23 cellular contexts compared by ENCODE assay signal in the genomic region with DNA sequence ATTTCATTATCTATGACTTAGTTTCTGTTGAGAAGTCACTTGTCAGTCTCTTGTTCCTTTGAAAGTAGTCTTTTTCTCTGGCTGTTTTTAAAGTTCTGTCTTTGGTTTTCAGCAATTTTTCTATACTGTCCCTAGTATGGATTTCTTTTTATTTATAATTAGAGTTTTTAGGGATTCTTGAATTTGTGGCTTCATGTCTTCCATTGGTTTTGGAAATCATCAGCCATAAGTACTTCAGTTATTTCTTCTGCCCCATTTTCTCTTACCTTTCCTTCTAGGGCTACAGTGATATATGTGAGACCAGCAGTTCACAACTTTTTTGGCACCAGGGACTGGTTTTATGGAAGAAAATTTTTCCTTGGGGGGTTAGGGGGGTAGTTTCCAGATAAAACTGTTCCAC.
"Had no signal": no experiment of that assay in that cellular context is flagged by ENCODE, and none has a peak within 500 bp of the region (broad histone marks: within the 10 kb centered on the region; RNA-seq: fewer than 3 reads in every experiment).

No MANE protein-coding gene starts in this region.

- H3K4me1 ChIP-seq: gastrocnemius medialis had no signal

- H3K27me3 ChIP-seq: dorsolateral prefrontal cortex, esophagus squamous epithelium, gastrocnemius medialis had no signal

- ATAC-seq: esophagus mucosa, gastrocnemius medialis, heart right ventricle, left cardiac atrium, left lung, left ventricle myocardium superior, lower lobe of right lung, mucosa of descending colon had no signal

- DNase-seq: dermis blood vessel endothelial cell; dorsolateral prefrontal cortex; effector CD4-positive, alpha-beta T cell; effector memory CD4-positive, alpha-beta T cell; esophagus squamous epithelium; foreskin fibroblast; foreskin melanocyte; gastrocnemius medialis; glutamatergic neuron; head of caudate nucleus; heart right ventricle; hippocampal formation; left cardiac atrium; left lung; left ventricle myocardium superior; lower lobe of right lung; mesenchymal stem cell; mucosa of descending colon; naive B cell had no signal

- H3K27ac ChIP-seq: coronary artery, dorsolateral prefrontal cortex, epithelial cell of prostate, esophagus squamous epithelium, gastrocnemius medialis, heart right ventricle, left lung, lower lobe of right lung had no signal

- H3K4me3 ChIP-seq: coronary artery, dorsolateral prefrontal cortex, esophagus squamous epithelium, gastrocnemius medialis, heart right ventricle, left lung, lower lobe of right lung, mucosa of descending colon had no signal

- H3K4me3 Mint-ChIP-seq: mesothelial cell of epicardium had no signal

- H3K36me3 ChIP-seq: esophagus squamous epithelium, gastrocnemius medialis, heart right ventricle, left lung, lower lobe of right lung had no signal

- H3K9me3 ChIP-seq: gastrocnemius medialis, lower lobe of right lung had no signal

- H3K27ac Mint-ChIP-seq: mesothelial cell of epicardium, naive B cell had no signal
